ENCODE assay signal across 10 cellular contexts in the genomic region with DNA sequence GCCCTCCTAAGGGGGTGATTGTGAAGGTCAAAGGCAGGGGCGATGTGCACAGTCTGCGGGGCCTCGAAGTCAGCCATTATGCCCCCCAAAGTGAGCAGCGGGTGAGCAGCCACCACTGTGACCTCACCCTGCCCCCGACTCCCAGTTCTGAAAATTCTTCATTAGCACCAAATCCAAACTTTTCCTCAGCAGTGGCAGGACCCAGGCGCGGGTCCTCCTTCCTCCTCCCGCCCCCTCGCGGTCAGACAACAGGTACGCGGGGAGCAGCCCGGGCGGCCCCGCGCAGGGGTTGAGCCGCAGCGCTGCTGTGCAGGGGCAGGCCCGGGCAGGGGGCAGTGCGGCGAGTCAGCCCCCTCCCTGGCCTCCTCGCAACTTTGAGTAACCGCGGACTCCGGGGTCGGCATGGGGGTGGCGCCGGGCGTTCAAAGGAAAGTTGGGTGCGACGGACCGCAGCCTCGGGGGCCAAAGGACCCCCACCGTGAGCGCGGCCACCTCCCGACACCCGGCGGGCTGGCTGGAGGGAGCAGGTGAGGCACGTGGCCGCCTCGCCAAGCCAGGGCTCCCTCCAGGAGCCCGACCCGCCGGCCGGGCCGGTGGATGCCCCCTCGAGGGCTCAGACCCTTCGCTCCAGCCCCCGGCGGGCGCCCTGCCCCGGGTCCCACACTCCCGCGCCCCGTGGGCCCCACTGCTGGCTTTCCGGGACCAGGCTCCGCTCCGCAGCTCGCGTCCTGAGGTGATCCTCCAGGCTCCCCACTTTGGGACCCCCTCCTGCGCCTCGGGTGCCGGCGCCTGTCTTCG. TPM values are rescaled to one million over a fixed set of nuclear protein-coding genes. Genes with fewer than 3 reads are reported as not detected.
A peak's percentile ranks its signal among the peaks of the same experiment; 100 is the strongest.
DNase-seq lines count a peak whose midpoint lies in the region; ATAC-seq and TF ChIP-seq lines count a peak whose summit lies in the region.
"Had no signal": no experiment of that assay in that cellular context is flagged by ENCODE, and none has a peak within 500 bp of the region (broad histone marks: within the 10 kb centered on the region; RNA-seq: fewer than 3 reads in every experiment).

No MANE protein-coding gene starts in this region.

- H3K36me3 ChIP-seq in kidney epithelial cell (ENCODE audit: control insufficient read depth, insufficient read depth, low read length) (no peaks in the 10 kb centered on the region), testis (ENCODE audit: low read depth, missing control alignments) (no peaks in the 10 kb centered on the region), esophagus squamous epithelium (no peaks in the 10 kb centered on the region)

- H3K4me1 Mint-ChIP-seq in WTC11: peaks cover 12% of the 10 kb centered on the region

- H3K9me3 Mint-ChIP-seq in WTC11: peaks cover 9% of the 10 kb centered on the region

- H3K4me1 ChIP-seq in testis (no peaks in the 10 kb centered on the region), esophagus squamous epithelium (peaks cover 6 to 11% (median 9%) of the 10 kb centered on the region in 3 donors)

- intact Hi-C loops in testis (cut with DNase I; ENCODE audit: low total_unique reads) (no loop called here), esophagus squamous epithelium (cut with DNase I) (no loop called here)

- H3K4me3 ChIP-seq in kidney epithelial cell (ENCODE audit: low read depth, low read length) (peak overlapping the region; percentile 9), testis (peak overlapping the region; percentile 9 to 49), esophagus squamous epithelium (peak overlapping the region in 2 of 4 donors; percentile 35 to 59)

- H3K27me3 ChIP-seq in kidney epithelial cell (ENCODE audit: control insufficient read depth, insufficient read depth, low read length): peaks cover 32% of the 10 kb centered on the region
- no peaks in the 10 kb centered on the region for H3K27me3 ChIP-seq in testis
- peaks cover 4 to 96% (median 9%) of the 10 kb centered on the region in 4 donors for H3K27me3 ChIP-seq in esophagus squamous epithelium

- peak; percentile 27 for DNase-seq in NCI-H2227 (lab: John Stamatoyannopoulos, UW; ENCODE audit: unreplicated experiment)
- DNase-seq in NCI-H2227 treated with DMSO at 0.1 percent for 48 hours (lab: John Stamatoyannopoulos, UW): no peak
- DNase-seq in WTC11 (ENCODE audit: low spot score): peak; percentile 65
- no peak for DNase-seq in kidney epithelial cell (ENCODE audit: low read depth)
- no peak for DNase-seq in testis
- no peak for DNase-seq in activated naive CD4-positive, alpha-beta T cell treated with Interleukin-2 at 50 U/mL for 16 hours
- no peak for DNase-seq in esophagus squamous epithelium (lab: John Stamatoyannopoulos, UW)
- DNase-seq: AML-193; NK-92 treated with Interleukin-12 subunit alpha and Interleukin-12 subunit beta, amount 100 ng/mL, for 24 hours had no signal

- TF ChIP-seq POLR2A in testis (IDR thresholded peaks at IDR 0.05): no peak
- TF ChIP-seq POLR2A in esophagus squamous epithelium (IDR thresholded peaks at IDR 0.05): no peak

- H3K9me3 ChIP-seq in testis (no peaks in the 10 kb centered on the region), esophagus squamous epithelium (no peaks in the 10 kb centered on the region)

- H3K27me3 Mint-ChIP-seq in WTC11 (ENCODE audit: low read depth): peaks cover 32% of the 10 kb centered on the region

- WGBS in testis, 2 donors: 0 to 2% methylated on average over 28 to 49 of the region's 66 CpGs
- 0 to 17% methylated on average over 1 to 10 of the region's 66 CpGs for WGBS in esophagus squamous epithelium, 2 donors

- H3K27ac ChIP-seq in testis: no peak overlapping the region
- no peak overlapping the region for H3K27ac ChIP-seq in esophagus squamous epithelium

- H3K36me3 Mint-ChIP-seq in WTC11: no peaks in the 10 kb centered on the region; the same call in 1 of the 2 replicates

- CTCF ChIA-PET in WTC11 (lab: Charles Lee): interaction anchor here (0.8 to 2.5 kb wide), 16 partner anchors 9 to 423 kb away, joined by 3 to 13 read pairs (median 4); partner anchors contain the start of genes CCDC174 and LSM3

- H3K27ac Mint-ChIP-seq in WTC11: no peak overlapping the region

- peak overlapping the region; percentile 71 for H3K4me3 Mint-ChIP-seq in WTC11

- POLR2A ChIA-PET in WTC11 (lab: Charles Lee): no interaction called here

- ATAC-seq in WTC11 (peak; percentile 63), GM21381 (IDR thresholded peaks at IDR 0.05; ENCODE audit: unreplicated experiment) (no peak)

- no peak; the same call in 1 of the 2 replicates for TF ChIP-seq CTCF in WTC11 (IDR thresholded peaks at IDR 0.05)
- no peak for TF ChIP-seq CTCF in kidney epithelial cell (IDR thresholded peaks at IDR 0.05; ENCODE audit: insufficient read depth, low read length, poor library complexity, severe bottlenecking)
- no peak for TF ChIP-seq CTCF in testis (IDR thresholded peaks at IDR 0.05)
- TF ChIP-seq CTCF in esophagus squamous epithelium (IDR thresholded peaks at IDR 0.05): peak in 1 of 6 experiments; percentile 18

TF ChIP-seq in WTC11, 78 proteins besides CTCF, POLR2A, EP300 and RAD21 (continues in another document):
- TF ChIP-seq ZNF138 (CRISPR knock-in tag; conservative IDR thresholded peaks at IDR 0.05) (no peak), FOXP1 (CRISPR knock-in tag; IDR thresholded peaks at IDR 0.05; ENCODE audit: borderline replicate concordance) (peak; percentile 14; the same call in 1 of the 2 replicates), TEAD1 (CRISPR knock-in tag; IDR thresholded peaks at IDR 0.05) (no peak), CBFB (CRISPR knock-in tag; IDR thresholded peaks at IDR 0.05; ENCODE audit: low read depth) (no peak), TEAD4 (CRISPR knock-in tag; IDR thresholded peaks at IDR 0.05) (no peak), IRF2 (CRISPR knock-in tag; IDR thresholded peaks at IDR 0.05; ENCODE audit: borderline replicate concordance, low read depth) (no peak), TCF7 (CRISPR knock-in tag; IDR thresholded peaks at IDR 0.05; ENCODE audit: low read depth) (no peak)
- TF ChIP-seq, protein P1, sequence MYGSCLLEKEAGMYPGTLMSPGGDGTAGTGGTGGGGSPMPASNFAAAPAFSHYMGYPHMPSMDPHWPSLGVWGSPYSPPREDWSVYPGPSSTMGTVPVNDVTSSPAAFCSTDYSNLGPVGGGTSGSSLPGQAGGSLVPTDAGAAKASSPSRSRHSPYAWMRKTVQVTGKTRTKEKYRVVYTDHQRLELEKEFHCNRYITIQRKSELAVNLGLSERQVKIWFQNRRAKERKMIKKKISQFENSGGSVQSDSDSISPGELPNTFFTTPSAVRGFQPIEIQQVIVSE (CRISPR knock-in tag; IDR thresholded peaks at IDR 0.05; ENCODE audit: borderline replicate concordance): no peak
- TF ChIP-seq, protein P2, sequence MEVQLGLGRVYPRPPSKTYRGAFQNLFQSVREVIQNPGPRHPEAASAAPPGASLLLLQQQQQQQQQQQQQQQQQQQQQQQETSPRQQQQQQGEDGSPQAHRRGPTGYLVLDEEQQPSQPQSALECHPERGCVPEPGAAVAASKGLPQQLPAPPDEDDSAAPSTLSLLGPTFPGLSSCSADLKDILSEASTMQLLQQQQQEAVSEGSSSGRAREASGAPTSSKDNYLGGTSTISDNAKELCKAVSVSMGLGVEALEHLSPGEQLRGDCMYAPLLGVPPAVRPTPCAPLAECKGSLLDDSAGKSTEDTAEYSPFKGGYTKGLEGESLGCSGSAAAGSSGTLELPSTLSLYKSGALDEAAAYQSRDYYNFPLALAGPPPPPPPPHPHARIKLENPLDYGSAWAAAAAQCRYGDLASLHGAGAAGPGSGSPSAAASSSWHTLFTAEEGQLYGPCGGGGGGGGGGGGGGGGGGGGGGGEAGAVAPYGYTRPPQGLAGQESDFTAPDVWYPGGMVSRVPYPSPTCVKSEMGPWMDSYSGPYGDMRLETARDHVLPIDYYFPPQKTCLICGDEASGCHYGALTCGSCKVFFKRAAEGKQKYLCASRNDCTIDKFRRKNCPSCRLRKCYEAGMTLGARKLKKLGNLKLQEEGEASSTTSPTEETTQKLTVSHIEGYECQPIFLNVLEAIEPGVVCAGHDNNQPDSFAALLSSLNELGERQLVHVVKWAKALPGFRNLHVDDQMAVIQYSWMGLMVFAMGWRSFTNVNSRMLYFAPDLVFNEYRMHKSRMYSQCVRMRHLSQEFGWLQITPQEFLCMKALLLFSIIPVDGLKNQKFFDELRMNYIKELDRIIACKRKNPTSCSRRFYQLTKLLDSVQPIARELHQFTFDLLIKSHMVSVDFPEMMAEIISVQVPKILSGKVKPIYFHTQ (CRISPR knock-in tag; IDR thresholded peaks at IDR 0.05): no peak
- TF ChIP-seq, protein P3, sequence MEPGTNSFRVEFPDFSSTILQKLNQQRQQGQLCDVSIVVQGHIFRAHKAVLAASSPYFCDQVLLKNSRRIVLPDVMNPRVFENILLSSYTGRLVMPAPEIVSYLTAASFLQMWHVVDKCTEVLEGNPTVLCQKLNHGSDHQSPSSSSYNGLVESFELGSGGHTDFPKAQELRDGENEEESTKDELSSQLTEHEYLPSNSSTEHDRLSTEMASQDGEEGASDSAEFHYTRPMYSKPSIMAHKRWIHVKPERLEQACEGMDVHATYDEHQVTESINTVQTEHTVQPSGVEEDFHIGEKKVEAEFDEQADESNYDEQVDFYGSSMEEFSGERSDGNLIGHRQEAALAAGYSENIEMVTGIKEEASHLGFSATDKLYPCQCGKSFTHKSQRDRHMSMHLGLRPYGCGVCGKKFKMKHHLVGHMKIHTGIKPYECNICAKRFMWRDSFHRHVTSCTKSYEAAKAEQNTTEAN (CRISPR knock-in tag; IDR thresholded peaks at IDR 0.05): no peak

RNA-seq across cellular contexts. Expression of gene CCDC174, which starts 49.4 kb away (rescaled TPM):
- 11.3 to 16.0 TPM (median 13.8 TPM) in 3 replicates for total RNA-seq in WTC11 (2021)
- 21.7 and 25.3 TPM in 2 replicates for total RNA-seq in kidney epithelial cell
- total RNA-seq in testis: 10 to 100 TPM; 25.3 to 38.0 TPM
- polyA plus RNA-seq in testis (ENCODE audit: insufficient read depth, low read depth, low replicate concordance): 19.1 TPM
- total RNA-seq in esophagus squamous epithelium: 10 to 100 TPM in 3 of 4 donors, 1 to 10 TPM in 1; 9.5 to 17.2 (median 12.1) TPM

Comparison
In these comparisons a context has a peak if more than half of its experiments do, and no peak if none do; other contexts are left out.
1. DNase-seq: peak in NCI-H2227 (single experiment) and WTC11 (single experiment); none in NCI-H2227 treated with DMSO at 0.1 percent for 48 hours (single experiment), kidney epithelial cell (single experiment), testis (single experiment), activated naive CD4-positive, alpha-beta T cell treated with Interleukin-2 at 50 U/mL for 16 hours (single experiment) and esophagus squamous epithelium (single experiment).